ENCODE assay signal across 1 cellular context in genomic region chr19:48907671-48908070, GRCh38.
TF ChIP-seq lines count a peak whose summit lies in the region.

No MANE protein-coding gene starts in this region.

TF ChIP-seq in HepG2, 621 proteins besides CTCF, POLR2A, EP300 and RAD21 (continued from another document and continues in another):
- TF ChIP-seq ZNF724P (CRISPR knock-in tag; IDR thresholded peaks at IDR 0.05; ENCODE audit: borderline replicate concordance): no peak
- TF ChIP-seq ZNF788 (CRISPR knock-in tag; IDR thresholded peaks at IDR 0.05; ENCODE audit: borderline replicate concordance): peak; percentile 76; the same call in 1 of the 2 replicates
- no peak for TF ChIP-seq ZNF672 (CRISPR knock-in tag; IDR thresholded peaks at IDR 0.05)
- peak; percentile 53 for TF ChIP-seq ELF1 (CRISPR knock-in tag; IDR thresholded peaks at IDR 0.05)
- peak; percentile 98 for TF ChIP-seq HNF4A (CRISPR knock-in tag; IDR thresholded peaks at IDR 0.05)
- no peak for TF ChIP-seq MAF1 (CRISPR knock-in tag; IDR thresholded peaks at IDR 0.05; ENCODE audit: borderline replicate concordance)
- TF ChIP-seq, protein P1, sequence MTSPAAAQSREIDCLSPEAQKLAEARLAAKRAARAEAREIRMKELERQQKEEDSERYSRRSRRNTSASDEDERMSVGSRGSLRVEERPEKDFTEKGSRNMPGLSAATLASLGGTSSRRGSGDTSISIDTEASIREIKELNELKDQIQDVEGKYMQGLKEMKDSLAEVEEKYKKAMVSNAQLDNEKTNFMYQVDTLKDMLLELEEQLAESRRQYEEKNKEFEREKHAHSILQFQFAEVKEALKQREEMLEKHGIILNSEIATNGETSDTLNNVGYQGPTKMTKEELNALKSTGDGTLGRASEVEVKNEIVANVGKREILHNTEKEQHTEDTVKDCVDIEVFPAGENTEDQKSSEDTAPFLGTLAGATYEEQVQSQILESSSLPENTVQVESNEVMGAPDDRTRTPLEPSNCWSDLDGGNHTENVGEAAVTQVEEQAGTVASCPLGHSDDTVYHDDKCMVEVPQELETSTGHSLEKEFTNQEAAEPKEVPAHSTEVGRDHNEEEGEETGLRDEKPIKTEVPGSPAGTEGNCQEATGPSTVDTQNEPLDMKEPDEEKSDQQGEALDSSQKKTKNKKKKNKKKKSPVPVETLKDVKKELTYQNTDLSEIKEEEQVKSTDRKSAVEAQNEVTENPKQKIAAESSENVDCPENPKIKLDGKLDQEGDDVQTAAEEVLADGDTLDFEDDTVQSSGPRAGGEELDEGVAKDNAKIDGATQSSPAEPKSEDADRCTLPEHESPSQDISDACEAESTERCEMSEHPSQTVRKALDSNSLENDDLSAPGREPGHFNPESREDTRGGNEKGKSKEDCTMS (CRISPR knock-in tag; conservative IDR thresholded peaks at IDR 0.05): no peak
- 0 out of 2 replicates have a peak, but pooled peaks have one; percentile 40 for TF ChIP-seq KDM6A (CRISPR knock-in tag; IDR thresholded peaks at IDR 0.05; ENCODE audit: low read depth)
- no peak for TF ChIP-seq PAWR (CRISPR knock-in tag; IDR thresholded peaks at IDR 0.05; ENCODE audit: borderline replicate concordance)
- peak; percentile 33; the same call in 1 of the 2 replicates for TF ChIP-seq ZKSCAN8 (CRISPR knock-in tag; IDR thresholded peaks at IDR 0.05; ENCODE audit: borderline replicate concordance)
- no peak for TF ChIP-seq SNAPC5 (CRISPR knock-in tag; IDR thresholded peaks at IDR 0.05; ENCODE audit: borderline replicate concordance)
- no peak for TF ChIP-seq MTERF4 (CRISPR knock-in tag; IDR thresholded peaks at IDR 0.05)
- TF ChIP-seq, protein P2, sequence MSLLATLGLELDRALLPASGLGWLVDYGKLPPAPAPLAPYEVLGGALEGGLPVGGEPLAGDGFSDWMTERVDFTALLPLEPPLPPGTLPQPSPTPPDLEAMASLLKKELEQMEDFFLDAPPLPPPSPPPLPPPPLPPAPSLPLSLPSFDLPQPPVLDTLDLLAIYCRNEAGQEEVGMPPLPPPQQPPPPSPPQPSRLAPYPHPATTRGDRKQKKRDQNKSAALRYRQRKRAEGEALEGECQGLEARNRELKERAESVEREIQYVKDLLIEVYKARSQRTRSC (CRISPR knock-in tag; IDR thresholded peaks at IDR 0.05; ENCODE audit: low read depth): no peak
- no peak for TF ChIP-seq MED8 (CRISPR knock-in tag; IDR thresholded peaks at IDR 0.05; ENCODE audit: insufficient replicate concordance)
- TF ChIP-seq BCLAF1 (IDR thresholded peaks at IDR 0.05): no peak
- no peak for TF ChIP-seq THAP8 (CRISPR knock-in tag; IDR thresholded peaks at IDR 0.05; ENCODE audit: borderline replicate concordance)
- TF ChIP-seq ZNF33A (CRISPR knock-in tag; IDR thresholded peaks at IDR 0.05; ENCODE audit: borderline replicate concordance): no peak
- no peak for TF ChIP-seq GLMP (CRISPR knock-in tag; IDR thresholded peaks at IDR 0.05; ENCODE audit: borderline replicate concordance)
- peak; percentile 84 for TF ChIP-seq SAP130 (CRISPR knock-in tag; IDR thresholded peaks at IDR 0.05; ENCODE audit: low read depth)
- TF ChIP-seq MLXIP (CRISPR knock-in tag; IDR thresholded peaks at IDR 0.05; ENCODE audit: borderline replicate concordance): no peak
- TF ChIP-seq ZSCAN22 (CRISPR knock-in tag; IDR thresholded peaks at IDR 0.05): no peak
- no peak for TF ChIP-seq ZNF776 (CRISPR knock-in tag; IDR thresholded peaks at IDR 0.05)
- TF ChIP-seq ZNF382 (CRISPR knock-in tag; IDR thresholded peaks at IDR 0.05; ENCODE audit: borderline replicate concordance): no peak
- TF ChIP-seq, protein P3, sequence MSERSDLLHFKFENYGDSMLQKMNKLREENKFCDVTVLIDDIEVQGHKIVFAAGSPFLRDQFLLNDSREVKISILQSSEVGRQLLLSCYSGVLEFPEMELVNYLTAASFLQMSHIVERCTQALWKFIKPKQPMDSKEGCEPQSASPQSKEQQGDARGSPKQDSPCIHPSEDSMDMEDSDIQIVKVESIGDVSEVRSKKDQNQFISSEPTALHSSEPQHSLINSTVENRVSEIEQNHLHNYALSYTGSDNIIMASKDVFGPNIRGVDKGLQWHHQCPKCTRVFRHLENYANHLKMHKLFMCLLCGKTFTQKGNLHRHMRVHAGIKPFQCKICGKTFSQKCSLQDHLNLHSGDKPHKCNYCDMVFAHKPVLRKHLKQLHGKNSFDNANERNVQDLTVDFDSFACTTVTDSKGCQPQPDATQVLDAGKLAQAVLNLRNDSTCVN (CRISPR knock-in tag; IDR thresholded peaks at IDR 0.05; ENCODE audit: borderline replicate concordance): no peak
- peak; percentile 28; the same call in 1 of the 2 replicates for TF ChIP-seq ZNF574 (CRISPR knock-in tag; IDR thresholded peaks at IDR 0.05)
- peak; percentile 48 for TF ChIP-seq PHF5A (CRISPR knock-in tag; IDR thresholded peaks at IDR 0.05; ENCODE audit: low read depth, unreplicated experiment)
- TF ChIP-seq DMAP1 (CRISPR knock-in tag; IDR thresholded peaks at IDR 0.05): peak; percentile 87
- TF ChIP-seq, protein P4, sequence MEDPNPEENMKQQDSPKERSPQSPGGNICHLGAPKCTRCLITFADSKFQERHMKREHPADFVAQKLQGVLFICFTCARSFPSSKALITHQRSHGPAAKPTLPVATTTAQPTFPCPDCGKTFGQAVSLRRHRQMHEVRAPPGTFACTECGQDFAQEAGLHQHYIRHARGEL (CRISPR knock-in tag; IDR thresholded peaks at IDR 0.05): no peak
- TF ChIP-seq ZNF552 (CRISPR knock-in tag; IDR thresholded peaks at IDR 0.05; ENCODE audit: borderline replicate concordance): 0 out of 2 replicates have a peak, but pooled peaks have one; percentile 43
- TF ChIP-seq, protein P5, sequence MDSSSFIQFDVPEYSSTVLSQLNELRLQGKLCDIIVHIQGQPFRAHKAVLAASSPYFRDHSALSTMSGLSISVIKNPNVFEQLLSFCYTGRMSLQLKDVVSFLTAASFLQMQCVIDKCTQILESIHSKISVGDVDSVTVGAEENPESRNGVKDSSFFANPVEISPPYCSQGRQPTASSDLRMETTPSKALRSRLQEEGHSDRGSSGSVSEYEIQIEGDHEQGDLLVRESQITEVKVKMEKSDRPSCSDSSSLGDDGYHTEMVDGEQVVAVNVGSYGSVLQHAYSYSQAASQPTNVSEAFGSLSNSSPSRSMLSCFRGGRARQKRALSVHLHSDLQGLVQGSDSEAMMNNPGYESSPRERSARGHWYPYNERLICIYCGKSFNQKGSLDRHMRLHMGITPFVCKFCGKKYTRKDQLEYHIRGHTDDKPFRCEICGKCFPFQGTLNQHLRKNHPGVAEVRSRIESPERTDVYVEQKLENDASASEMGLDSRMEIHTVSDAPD (CRISPR knock-in tag; IDR thresholded peaks at IDR 0.05): no peak
- no peak for TF ChIP-seq FOXK2 (IDR thresholded peaks at IDR 0.05)
- no peak for TF ChIP-seq RARG (CRISPR knock-in tag; IDR thresholded peaks at IDR 0.05; ENCODE audit: low read depth)
- no peak for TF ChIP-seq TBX3 (IDR thresholded peaks at IDR 0.05; ENCODE audit: borderline replicate concordance)
- no peak for TF ChIP-seq GTF2F1 (IDR thresholded peaks at IDR 0.05; ENCODE audit: low read length)
- peak; percentile 84 for TF ChIP-seq THAP11 (CRISPR knock-in tag; IDR thresholded peaks at IDR 0.05)
- TF ChIP-seq, protein P6, sequence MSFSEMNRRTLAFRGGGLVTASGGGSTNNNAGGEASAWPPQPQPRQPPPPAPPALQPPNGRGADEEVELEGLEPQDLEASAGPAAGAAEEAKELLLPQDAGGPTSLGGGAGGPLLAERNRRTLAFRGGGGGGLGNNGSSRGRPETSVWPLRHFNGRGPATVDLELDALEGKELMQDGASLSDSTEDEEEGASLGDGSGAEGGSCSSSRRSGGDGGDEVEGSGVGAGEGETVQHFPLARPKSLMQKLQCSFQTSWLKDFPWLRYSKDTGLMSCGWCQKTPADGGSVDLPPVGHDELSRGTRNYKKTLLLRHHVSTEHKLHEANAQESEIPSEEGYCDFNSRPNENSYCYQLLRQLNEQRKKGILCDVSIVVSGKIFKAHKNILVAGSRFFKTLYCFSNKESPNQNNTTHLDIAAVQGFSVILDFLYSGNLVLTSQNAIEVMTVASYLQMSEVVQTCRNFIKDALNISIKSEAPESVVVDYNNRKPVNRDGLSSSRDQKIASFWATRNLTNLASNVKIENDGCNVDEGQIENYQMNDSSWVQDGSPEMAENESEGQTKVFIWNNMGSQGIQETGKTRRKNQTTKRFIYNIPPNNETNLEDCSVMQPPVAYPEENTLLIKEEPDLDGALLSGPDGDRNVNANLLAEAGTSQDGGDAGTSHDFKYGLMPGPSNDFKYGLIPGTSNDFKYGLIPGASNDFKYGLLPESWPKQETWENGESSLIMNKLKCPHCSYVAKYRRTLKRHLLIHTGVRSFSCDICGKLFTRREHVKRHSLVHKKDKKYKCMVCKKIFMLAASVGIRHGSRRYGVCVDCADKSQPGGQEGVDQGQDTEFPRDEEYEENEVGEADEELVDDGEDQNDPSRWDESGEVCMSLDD (CRISPR knock-in tag; IDR thresholded peaks at IDR 0.05; ENCODE audit: borderline replicate concordance): no peak
- no peak for TF ChIP-seq SATB2 (CRISPR knock-in tag; IDR thresholded peaks at IDR 0.05)
